Comparison of ENCODE assay signal across 9 cellular contexts in genomic region chr15:29570121-29570930, GRCh38.
DNase-seq lines count a peak whose midpoint lies in the region; ATAC-seq, FAIRE-seq and TF ChIP-seq lines count a peak whose summit lies in the region.
"Had no signal": no experiment of that assay in that cellular context is flagged by ENCODE, and none has a peak within 500 bp of the region (broad histone marks: within the 10 kb centered on the region; RNA-seq: fewer than 3 reads in every experiment).

No MANE protein-coding gene starts in this region.

- no peak for FAIRE-seq in A549 (lab: Jason Lieb, UNC)

- no peak for TF ChIP-seq RAD21 in A549 (conservative IDR thresholded peaks at IDR 0.05 in 1 of 2, IDR thresholded peaks at IDR 0.05 in 1 of 2)

- no peak overlapping the region for H2BK120ac ChIP-seq in mesendoderm (ENCODE audit: low read depth, low read length)

- H3K23ac ChIP-seq in mesendoderm (ENCODE audit: low read length), result no peak overlapping the region

- TF ChIP-seq CTCF in A549 (IDR thresholded peaks at IDR 0.05), result no peak

- no peak overlapping the region for H3K4ac ChIP-seq in mesendoderm (ENCODE audit: low read depth, low read length)

- H3K9me3 ChIP-seq in A549, result peaks cover 7% of the 10 kb centered on the region; the same call in 1 of the 3 replicates
- H3K9me3 ChIP-seq in HUES48 (ENCODE audit: control insufficient read depth, insufficient read depth, low read length), result no peaks in the 10 kb centered on the region
- no peaks in the 10 kb centered on the region for H3K9me3 ChIP-seq in endocrine pancreas (ENCODE audit: control insufficient read depth, low read length)
- H3K9me3 ChIP-seq: uterus had no signal

- peak overlapping the region; percentile 76 for H3K56ac ChIP-seq in mesendoderm (ENCODE audit: low read length)

- ATAC-seq in A549 (peak; percentile 29 to 45; a peak in 5 of 6 replicates), HG02884 (IDR thresholded peaks at IDR 0.05; ENCODE audit: unreplicated experiment) (no peak), GM18870 (IDR thresholded peaks at IDR 0.05; ENCODE audit: unreplicated experiment) (no peak), HG03045 (IDR thresholded peaks at IDR 0.05; ENCODE audit: unreplicated experiment) (no peak)

- H2BK5ac ChIP-seq in mesendoderm (ENCODE audit: low read length), result no peak overlapping the region

- no peak overlapping the region for H4K5ac ChIP-seq in mesendoderm (ENCODE audit: low read length)

- H3K36me3 ChIP-seq in HUES48 (ENCODE audit: control insufficient read depth, insufficient read depth, low read length) (no peaks in the 10 kb centered on the region), endocrine pancreas (ENCODE audit: control insufficient read depth, insufficient read depth, low read length) (no peaks in the 10 kb centered on the region), mesendoderm (ENCODE audit: control insufficient read depth, insufficient read depth, low read length) (no peaks in the 10 kb centered on the region)
- H3K36me3 ChIP-seq: uterus had no signal

- no peak for TF ChIP-seq POLR2A in A549 (IDR thresholded peaks at IDR 0.05; ENCODE audit: low read length)

- POLR2A ChIA-PET in A549 (lab: Yijun Ruan, JAX), result interaction anchor here (0.7 kb wide), 1 partner anchor 356 kb away, joined by 4 read pairs; no protein-coding TSS in a partner anchor

- H3K9ac ChIP-seq in HUES48 (ENCODE audit: low read depth, low read length) (no peak overlapping the region), endocrine pancreas (ENCODE audit: control insufficient read depth, insufficient read depth, low read length) (peak overlapping the region; percentile 33), mesendoderm (ENCODE audit: low read length) (peak overlapping the region; percentile 72)

- no peaks in the 10 kb centered on the region for H3K79me1 ChIP-seq in mesendoderm (ENCODE audit: low read length)

- H3K4me3 ChIP-seq in A549 (peak overlapping the region; percentile 59), HUES48 (ENCODE audit: low read depth, low read length) (peak overlapping the region; percentile 73), endocrine pancreas (ENCODE audit: control insufficient read depth, insufficient read depth, low read length) (no peak overlapping the region), mesendoderm (ENCODE audit: low read length) (peak overlapping the region; percentile 19)

- peak overlapping the region; percentile 44 for H3K18ac ChIP-seq in mesendoderm (ENCODE audit: low read length)

- no peak overlapping the region for H4K8ac ChIP-seq in mesendoderm (ENCODE audit: low read depth, low read length)

- peaks cover 10% of the 10 kb centered on the region; the same call in 2 of the 3 replicates for H3K4me1 ChIP-seq in A549
- peaks cover 17% of the 10 kb centered on the region for H3K4me1 ChIP-seq in HUES48 (ENCODE audit: control insufficient read depth, insufficient read depth, low read length)
- no peaks in the 10 kb centered on the region for H3K4me1 ChIP-seq in endocrine pancreas (ENCODE audit: control insufficient read depth, insufficient read depth, low read length)
- peaks cover 2% of the 10 kb centered on the region for H3K4me1 ChIP-seq in mesendoderm (ENCODE audit: control insufficient read depth, low read depth, low read length)

- H3K27ac ChIP-seq in A549 (peak overlapping the region in 1 of 2 experiments; percentile 56; a peak in 4 of 6 replicates), HUES48 (ENCODE audit: low read depth, low read length) (no peak overlapping the region), mesendoderm (ENCODE audit: low read depth, low read length) (no peak overlapping the region)
- H3K27ac ChIP-seq: uterus had no signal

- no peak overlapping the region for H2AK5ac ChIP-seq in mesendoderm (ENCODE audit: low read length)

- H3K4me2 ChIP-seq in A549, result peak overlapping the region; percentile 99
- peak overlapping the region; percentile 80 for H3K4me2 ChIP-seq in mesendoderm (ENCODE audit: low read length)

- TF ChIP-seq EP300 in A549 (IDR thresholded peaks at IDR 0.05), result no peak

- H3K27me3 ChIP-seq in HUES48 (ENCODE audit: control insufficient read depth, insufficient read depth, low read length), result peaks cover 50% of the 10 kb centered on the region
- H3K27me3 ChIP-seq in endocrine pancreas (ENCODE audit: control insufficient read depth, insufficient read depth, low read length), result no peaks in the 10 kb centered on the region
- peaks cover 10% of the 10 kb centered on the region for H3K27me3 ChIP-seq in mesendoderm (ENCODE audit: insufficient read depth, low read length, poor library complexity)

- CTCF ChIA-PET in A549 (lab: Yijun Ruan, JAX), result interaction anchor here (1.2 kb wide), 1 partner anchor 22 kb away, joined by 3 read pairs; no protein-coding TSS in a partner anchor

- DNase-seq in A549 (ENCODE audit: low read depth in 1 of 2, low spot score in 1 of 2) (peak in 1 of 2 experiments; percentile 20), mesendoderm (peak; percentile 54), NCI-H1105 (lab: John Stamatoyannopoulos, UW) (no peak)
- DNase-seq: uterus had no signal

- H2BK15ac ChIP-seq in mesendoderm (replicated peaks; ENCODE audit: low read depth), result no peak overlapping the region

- 3% methylated on average over 24 of the region's 130 CpGs for WGBS in A549 (ENCODE audit: missing lambda C conversion rate)
- WGBS in mesendoderm (ENCODE audit: extremely low coverage, insufficient coverage, low lambda C conversion rate), result no CpG with 5 or more reads among the region's 130 CpGs

- no peaks in the 10 kb centered on the region for H3K79me2 ChIP-seq in mesendoderm (ENCODE audit: control insufficient read depth, insufficient read depth, low read length)

TF ChIP-seq in A549, 52 proteins besides CTCF, POLR2A, EP300 and RAD21:
- TF ChIP-seq E2F6 (IDR thresholded peaks at IDR 0.05; ENCODE audit: borderline replicate concordance, low read depth), result no peak
- no peak for TF ChIP-seq EHF (CRISPR knock-in tag; IDR thresholded peaks at IDR 0.05)

Comparison
In these comparisons a context has a peak if more than half of its experiments do, and no peak if none do; other contexts are left out.
1. ATAC-seq: peak in A549 (2 of 2); none in HG02884 (single experiment), GM18870 (single experiment) and HG03045 (single experiment).